ENCODE assay signal across 8 cellular contexts in genomic region chr2:85728883-85729824, GRCh38. TPM values are rescaled to one million over a fixed set of nuclear protein-coding genes. Genes with fewer than 3 reads are reported as not detected.
DNase-seq lines count a peak whose midpoint lies in the region; ATAC-seq and TF ChIP-seq lines count a peak whose summit lies in the region.

No MANE protein-coding gene starts in this region.

- H3K4me3 ChIP-seq in suprapubic skin = no peak overlapping the region

- DNase-seq in C1 segment of cervical spinal cord (lab: John Stamatoyannopoulos, UW) (peak in 13 of 14 donors; percentile 30 to 89 (median 76)), LHCN-M2 (ENCODE audit: low read depth) (peak; percentile 81), SHP77 (lab: John Stamatoyannopoulos, UW) (peak; percentile 49 to 66), foreskin melanocyte (peak; percentile 59), occipital lobe (lab: John Stamatoyannopoulos, UW) (peak; percentile 60), suprapubic skin (ENCODE audit: low spot score in 2 of 2) (peak; percentile 94)
- peak; percentile 49 for DNase-seq in activated effector memory CD4-positive, alpha-beta T cell treated with Interleukin-2 at 50 U/mL for 16 hours

- ATAC-seq in GM19372 (IDR thresholded peaks at IDR 0.05; ENCODE audit: low read depth, unreplicated experiment) = peak; percentile 83

- no peak for TF ChIP-seq EP300 in suprapubic skin (IDR thresholded peaks at IDR 0.05)

- peaks cover 21% of the 10 kb centered on the region for H3K4me1 ChIP-seq in suprapubic skin

- 37% methylated on average over 26 of the region's 26 CpGs for WGBS in suprapubic skin

- H3K36me3 ChIP-seq in suprapubic skin = no peaks in the 10 kb centered on the region

- H3K9me3 ChIP-seq in suprapubic skin = no peaks in the 10 kb centered on the region

- peak; percentile 83 to 93 for TF ChIP-seq CTCF in suprapubic skin (IDR thresholded peaks at IDR 0.05)

- H3K27ac ChIP-seq in suprapubic skin = no peak overlapping the region

- TF ChIP-seq POLR2A in suprapubic skin (IDR thresholded peaks at IDR 0.05) = no peak

- H3K27me3 ChIP-seq in suprapubic skin = no peaks in the 10 kb centered on the region

RNA-seq across cellular contexts. Expression of gene ATOH8, which starts 24.6 kb away (rescaled TPM):
- total RNA-seq in LHCN-M2 (2014; rRNA removed) (129 and 179 TPM in 2 replicates), occipital lobe (3.0 TPM), suprapubic skin (10 to 100 TPM in 3 of 4 donors, 1 to 10 TPM in 1; 9.7 to 30.3 (median 27.3) TPM)
- polyA plus RNA-seq in LHCN-M2 (2012) = 120 TPM

RNA-seq across cellular contexts. Expression of gene GNLY, which starts 35.0 kb away (rescaled TPM):
- total RNA-seq in LHCN-M2 (2014; rRNA removed) (not detected in 2 replicates), occipital lobe (not detected), suprapubic skin (1 to 10 TPM in 3 of 4 donors, not detected in 1; 1.6 to 4.8 (median 1.9) TPM)
- polyA plus RNA-seq in LHCN-M2 (2012) = not detected
